Comparison of ENCODE assay signal across 26 cellular contexts in genomic region chr11:61032824-61033223, GRCh38.
"Had no signal": no experiment of that assay in that cellular context is flagged by ENCODE, and none has a peak within 500 bp of the region (broad histone marks: within the 10 kb centered on the region; RNA-seq: fewer than 3 reads in every experiment).

No MANE protein-coding gene starts in this region.

- H3K27ac Mint-ChIP-seq: immature natural killer cell, nephron progenitor cell, progenitor cell of endocrine pancreas had no signal

- H3K4me3 Mint-ChIP-seq: immature natural killer cell, nephron progenitor cell had no signal

- H3K36me3 Mint-ChIP-seq: immature natural killer cell had no signal

- ATAC-seq: activated CD4-positive, CD25-positive, alpha-beta regulatory T cell treated with anti-CD3 and anti-CD28 coated beads, Interleukin-2, amount 50 U/mL, for 24 hours; foreskin keratinocyte; heart left ventricle; left colon; SK-N-SH treated with all-trans-retinoic acid at 6 μM for 48 hours; upper lobe of right lung had no signal

- DNase-seq: activated CD4-positive, alpha-beta T cell treated with anti-CD3 and anti-CD28 coated beads, Interleukin-2, amount 50 U/mL, for 1 hour; activated naive CD4-positive, alpha-beta T cell treated with Interleukin-2 at 50 U/mL for 16 hours; activated T-cell treated with anti-CD3 and anti-CD28 coated beads, Interleukin-2, amount 50 U/mL, for 1 hour; adrenal gland; aorta; body of pancreas; dermis blood vessel endothelial cell; effector CD4-positive, alpha-beta T cell; foreskin keratinocyte; heart left ventricle; hypothalamus; immature natural killer cell; kidney; left colon; mammary epithelial cell; nephron progenitor cell; ovary; right lobe of liver; stimulated activated CD4-positive, alpha-beta T cell treated with anti-CD3 and anti-CD28 coated beads, Interleukin-12 subunit alpha, Interleukin-12 subunit beta, amount 100 ng/mL, for 4 hours; stimulated activated CD4-positive, alpha-beta T cell treated with anti-CD3 and anti-CD28 coated beads, Interleukin-4, amount 100 ng/mL, for 1 hour; stomach; tibial artery; upper lobe of right lung had no signal

- H3K9me3 Mint-ChIP-seq: nephron progenitor cell had no signal
